In the genomic region with DNA sequence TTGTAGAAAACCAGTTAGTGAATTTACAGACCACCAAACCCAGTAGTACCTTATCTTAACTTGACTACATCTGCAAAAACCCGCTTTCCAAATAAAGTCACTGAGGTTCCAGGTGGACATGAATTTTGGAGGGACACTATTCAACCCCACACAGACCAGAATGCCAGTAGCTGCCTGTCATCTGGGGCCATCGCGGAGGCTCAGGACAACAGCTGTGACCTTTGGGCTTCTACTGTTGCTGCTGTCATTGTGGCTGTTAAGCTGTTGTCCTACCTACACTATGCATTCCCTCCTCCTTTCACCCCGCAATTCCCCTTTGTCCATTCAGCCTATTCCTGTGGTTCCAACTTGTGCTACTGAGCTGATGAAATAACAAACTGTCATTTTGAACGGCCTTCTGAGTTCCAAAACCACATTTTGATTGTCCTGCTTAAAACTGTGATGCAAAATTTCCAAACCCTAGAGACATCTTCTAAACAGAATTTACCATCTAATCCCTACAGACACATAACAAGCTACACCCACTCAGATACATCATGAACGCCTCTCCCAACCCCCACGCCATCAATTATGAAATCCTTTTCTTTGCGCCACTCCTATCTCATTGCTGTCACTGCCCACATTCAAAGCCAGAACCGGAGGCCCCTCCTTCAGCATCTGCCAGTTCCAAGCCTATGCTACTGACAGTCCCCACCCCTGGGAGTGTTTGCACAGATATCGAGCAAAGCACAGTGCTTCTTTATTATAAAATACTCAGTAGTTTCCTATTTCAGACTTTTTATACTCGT, we compare ENCODE assay signal across 13 cellular contexts.
DNase-seq lines count a peak whose midpoint lies in the region; ATAC-seq and TF ChIP-seq lines count a peak whose summit lies in the region.
"Had no signal": no experiment of that assay in that cellular context is flagged by ENCODE, and none has a peak within 500 bp of the region (broad histone marks: within the 10 kb centered on the region; RNA-seq: fewer than 3 reads in every experiment).

No MANE protein-coding gene starts in this region.

- in situ Hi-C loops in SK-MEL-5 (cut with HindIII; ENCODE audit: low pct_unique_long_range_greater_than_20kb, low sequenced_read_pairs) = no loop called here

- no peak overlapping the region for H3K27ac Mint-ChIP-seq in neural progenitor cell
- H3K27ac Mint-ChIP-seq in endodermal cell = no peak overlapping the region
- H3K27ac Mint-ChIP-seq: activated CD8-positive, alpha-beta memory T cell treated with anti-CD3 and anti-CD28 coated beads, Interleukin-2, amount 10 ng/mL, durations not matched to agents 7 days and 5 days had no signal

- ATAC-seq in heart right ventricle (peak; percentile 51 to 93 (median 71)), sciatic nerve (peak; percentile 72), GM19455 (IDR thresholded peaks at IDR 0.05; ENCODE audit: unreplicated experiment) (no peak)
- ATAC-seq: activated CD8-positive, alpha-beta memory T cell treated with anti-CD3 and anti-CD28 coated beads, Interleukin-2, amount 10 ng/mL, durations not matched to agents 7 days and 5 days; esophagus mucosa had no signal

- H3K36me3 ChIP-seq in heart right ventricle (no peaks in the 10 kb centered on the region), neural progenitor cell (no peaks in the 10 kb centered on the region), endodermal cell (ENCODE audit: control insufficient read depth, insufficient read depth, low read length) (no peaks in the 10 kb centered on the region)

- intact Hi-C loops in heart right ventricle (cut with DNase I) (no loop called here), sciatic nerve (cut with DNase I) (no loop called here)

- H3K36me3 Mint-ChIP-seq in neural progenitor cell (no peaks in the 10 kb centered on the region), endodermal cell (ENCODE audit: low read depth) (no peaks in the 10 kb centered on the region)
- H3K36me3 Mint-ChIP-seq: activated CD8-positive, alpha-beta memory T cell treated with anti-CD3 and anti-CD28 coated beads, Interleukin-2, amount 10 ng/mL, durations not matched to agents 7 days and 5 days had no signal

- H2AFZ ChIP-seq in neural progenitor cell (replicated peaks) = no peak overlapping the region

- no peak overlapping the region for H3K4me2 ChIP-seq in neural progenitor cell

- H3K4me1 ChIP-seq in heart right ventricle (no peaks in the 10 kb centered on the region), neural progenitor cell (no peaks in the 10 kb centered on the region), endodermal cell (ENCODE audit: control insufficient read depth, insufficient read depth, low read length) (no peaks in the 10 kb centered on the region)

- H4K20me1 ChIP-seq in neural progenitor cell (ENCODE audit: low read depth) = no peaks in the 10 kb centered on the region

- H3K79me2 ChIP-seq in neural progenitor cell (ENCODE audit: low read depth) = no peaks in the 10 kb centered on the region

- peaks cover 5% of the 10 kb centered on the region for H3K27me3 Mint-ChIP-seq in neural progenitor cell (ENCODE audit: insufficient read depth, low read depth)
- no peaks in the 10 kb centered on the region for H3K27me3 Mint-ChIP-seq in endodermal cell (ENCODE audit: insufficient read depth)
- H3K27me3 Mint-ChIP-seq: activated CD8-positive, alpha-beta memory T cell treated with anti-CD3 and anti-CD28 coated beads, Interleukin-2, amount 10 ng/mL, durations not matched to agents 7 days and 5 days had no signal

- H3K4me3 ChIP-seq in heart right ventricle (no peak overlapping the region), neural progenitor cell (no peak overlapping the region), endodermal cell (ENCODE audit: low read length) (no peak overlapping the region)

- no peak for TF ChIP-seq CTCF in heart right ventricle (IDR thresholded peaks at IDR 0.05)
- TF ChIP-seq CTCF in neural progenitor cell (IDR thresholded peaks at IDR 0.05) = no peak
- TF ChIP-seq CTCF in endodermal cell (conservative IDR thresholded peaks at IDR 0.05) = no peak

- H3K9me3 ChIP-seq in heart right ventricle = peaks cover 0 to 5% (median 0%) of the 10 kb centered on the region in 11 donors
- H3K9me3 ChIP-seq in neural progenitor cell (ENCODE audit: low read depth) = no peaks in the 10 kb centered on the region
- H3K9me3 ChIP-seq in endodermal cell (ENCODE audit: control insufficient read depth, low read length) = peaks cover 7% of the 10 kb centered on the region

- H3K27ac ChIP-seq in heart right ventricle (no peak overlapping the region), neural progenitor cell (no peak overlapping the region), endodermal cell (ENCODE audit: low read depth, low read length) (no peak overlapping the region)

- H3K27me3 ChIP-seq in heart right ventricle (no peaks in the 10 kb centered on the region), neural progenitor cell (no peaks in the 10 kb centered on the region), endodermal cell (ENCODE audit: control insufficient read depth, insufficient read depth, low read length, poor library complexity, severe bottlenecking) (no peaks in the 10 kb centered on the region)

- no peaks in the 10 kb centered on the region for H3F3A ChIP-seq in neural progenitor cell (ENCODE audit: low read depth)

- H3K4me3 Mint-ChIP-seq in neural progenitor cell (no peak overlapping the region), endodermal cell (no peak overlapping the region)
- H3K4me3 Mint-ChIP-seq: activated CD8-positive, alpha-beta memory T cell treated with anti-CD3 and anti-CD28 coated beads, Interleukin-2, amount 10 ng/mL, durations not matched to agents 7 days and 5 days had no signal

- H3K4me1 Mint-ChIP-seq in neural progenitor cell (no peaks in the 10 kb centered on the region), endodermal cell (no peaks in the 10 kb centered on the region)
- H3K4me1 Mint-ChIP-seq: activated CD8-positive, alpha-beta memory T cell treated with anti-CD3 and anti-CD28 coated beads, Interleukin-2, amount 10 ng/mL, durations not matched to agents 7 days and 5 days had no signal

- 57 to 66% methylated on average over 11 of the region's 11 CpGs for WGBS in heart right ventricle, 2 donors
- 86 to 90% methylated on average over 9 to 11 of the region's 11 CpGs for WGBS in endodermal cell (ENCODE audit: insufficient coverage in 1 of 2, insufficient read length in 1 of 2), 2 experiments

- H3K9me3 Mint-ChIP-seq in neural progenitor cell (peaks cover 9% of the 10 kb centered on the region), endodermal cell (peaks cover 9% of the 10 kb centered on the region)

- H3K9ac ChIP-seq in neural progenitor cell = no peak overlapping the region
- no peak overlapping the region for H3K9ac ChIP-seq in endodermal cell (ENCODE audit: extremely low read depth, low read length, poor library complexity, severe bottlenecking)

- DNase-seq in HCEC 1CT (peak; percentile 17), SK-MEL-5 (ENCODE audit: low read depth, low spot score) (peak; percentile 95), heart right ventricle (peak in 1 of 2 donors; percentile 20), sciatic nerve (ENCODE audit: low spot score) (no peak), neural progenitor cell (ENCODE audit: low spot score) (no peak), endodermal cell (no peak)
- no peak for DNase-seq in stimulated activated CD4-positive, alpha-beta T cell treated with anti-CD3 and anti-CD28 coated beads, Interleukin-2, amount 100 ng/mL, for 48 hours
- DNase-seq: activated CD8-positive, alpha-beta memory T cell treated with anti-CD3 and anti-CD28 coated beads, Interleukin-2, amount 10 ng/mL, durations not matched to agents 7 days and 5 days; activated naive CD4-positive, alpha-beta T cell treated with anti-CD3 and anti-CD28 coated beads, Interleukin-2, amount 50 U/mL, for 16 hours; NCI-H1092; NCI-H524 treated with DMSO at 0.1 percent for 48 hours had no signal

Comparison
In these comparisons a context has a peak if more than half of its experiments do, and no peak if none do; other contexts are left out.
1. DNase-seq: peak in HCEC 1CT (single experiment) and SK-MEL-5 (single experiment); none in sciatic nerve (single experiment), neural progenitor cell (single experiment), endodermal cell (single experiment) and stimulated activated CD4-positive, alpha-beta T cell treated with anti-CD3 and anti-CD28 coated beads, Interleukin-2, amount 100 ng/mL, for 48 hours (0 of 2).